ENCODE assay signal across 1 cellular context in the genomic region with DNA sequence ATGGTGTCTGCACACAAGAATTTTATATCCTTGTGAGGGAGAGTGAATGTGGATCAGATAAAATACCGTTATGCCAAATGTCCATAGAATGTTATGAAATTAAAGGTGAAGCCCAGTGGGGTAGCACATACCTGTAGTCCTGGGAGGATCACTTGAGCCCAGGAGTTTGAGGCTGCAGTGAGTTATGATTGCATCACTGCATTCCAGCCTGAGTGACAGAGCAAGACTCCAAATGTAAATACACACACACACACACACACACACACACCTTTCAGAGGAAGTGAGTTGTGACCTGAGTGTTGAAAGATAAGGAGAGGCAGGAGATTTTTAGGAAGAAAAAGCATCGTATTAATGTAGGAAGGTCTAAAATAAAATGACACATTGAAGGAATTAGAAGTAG.
TF ChIP-seq lines count a peak whose summit lies in the region.

No MANE protein-coding gene starts in this region.

TF ChIP-seq in SK-N-SH, 30 proteins besides CTCF, POLR2A, EP300 and RAD21:
- TF ChIP-seq, protein P1, sequence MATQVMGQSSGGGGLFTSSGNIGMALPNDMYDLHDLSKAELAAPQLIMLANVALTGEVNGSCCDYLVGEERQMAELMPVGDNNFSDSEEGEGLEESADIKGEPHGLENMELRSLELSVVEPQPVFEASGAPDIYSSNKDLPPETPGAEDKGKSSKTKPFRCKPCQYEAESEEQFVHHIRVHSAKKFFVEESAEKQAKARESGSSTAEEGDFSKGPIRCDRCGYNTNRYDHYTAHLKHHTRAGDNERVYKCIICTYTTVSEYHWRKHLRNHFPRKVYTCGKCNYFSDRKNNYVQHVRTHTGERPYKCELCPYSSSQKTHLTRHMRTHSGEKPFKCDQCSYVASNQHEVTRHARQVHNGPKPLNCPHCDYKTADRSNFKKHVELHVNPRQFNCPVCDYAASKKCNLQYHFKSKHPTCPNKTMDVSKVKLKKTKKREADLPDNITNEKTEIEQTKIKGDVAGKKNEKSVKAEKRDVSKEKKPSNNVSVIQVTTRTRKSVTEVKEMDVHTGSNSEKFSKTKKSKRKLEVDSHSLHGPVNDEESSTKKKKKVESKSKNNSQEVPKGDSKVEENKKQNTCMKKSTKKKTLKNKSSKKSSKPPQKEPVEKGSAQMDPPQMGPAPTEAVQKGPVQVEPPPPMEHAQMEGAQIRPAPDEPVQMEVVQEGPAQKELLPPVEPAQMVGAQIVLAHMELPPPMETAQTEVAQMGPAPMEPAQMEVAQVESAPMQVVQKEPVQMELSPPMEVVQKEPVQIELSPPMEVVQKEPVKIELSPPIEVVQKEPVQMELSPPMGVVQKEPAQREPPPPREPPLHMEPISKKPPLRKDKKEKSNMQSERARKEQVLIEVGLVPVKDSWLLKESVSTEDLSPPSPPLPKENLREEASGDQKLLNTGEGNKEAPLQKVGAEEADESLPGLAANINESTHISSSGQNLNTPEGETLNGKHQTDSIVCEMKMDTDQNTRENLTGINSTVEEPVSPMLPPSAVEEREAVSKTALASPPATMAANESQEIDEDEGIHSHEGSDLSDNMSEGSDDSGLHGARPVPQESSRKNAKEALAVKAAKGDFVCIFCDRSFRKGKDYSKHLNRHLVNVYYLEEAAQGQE (IDR thresholded peaks at IDR 0.05; ENCODE audit: low read depth, low read length) = no peak
- TF ChIP-seq ELF1 (IDR thresholded peaks at IDR 0.05) = no peak
TF ChIP-seq in SK-N-SH: peak in this region for 0.
